Comparison of ENCODE assay signal across 8 cellular contexts in genomic region chr4:2412885-2413716, GRCh38. TPM values are rescaled to one million over a fixed set of nuclear protein-coding genes. Genes with fewer than 3 reads are reported as not detected.
DNase-seq lines count a peak whose midpoint lies in the region; ATAC-seq and TF ChIP-seq lines count a peak whose summit lies in the region.

No MANE protein-coding gene starts in this region.

- H3K4me3 ChIP-seq in testis: no peak overlapping the region

- no peaks in the 10 kb centered on the region for H3K27me3 ChIP-seq in testis

- in situ Hi-C loops in SK-MEL-5 (cut with HindIII; ENCODE audit: low pct_unique_long_range_greater_than_20kb, low sequenced_read_pairs): no loop called here

- H3K4me1 Mint-ChIP-seq in IgD-negative memory B cell (peaks cover 14 to 33% (median 25%) of the 10 kb centered on the region in 3 donors), osteocyte (ENCODE audit: unreplicated experiment) (peaks cover 31% of the 10 kb centered on the region)

- no peak for TF ChIP-seq POLR2A in testis (IDR thresholded peaks at IDR 0.05)

- H3K4me1 ChIP-seq in testis: peaks cover 25% of the 10 kb centered on the region

- H3K36me3 Mint-ChIP-seq in IgD-negative memory B cell (no peaks in the 10 kb centered on the region), osteocyte (ENCODE audit: unreplicated experiment) (no peaks in the 10 kb centered on the region)

- H3K27me3 Mint-ChIP-seq in IgD-negative memory B cell: peaks cover 39% of the 10 kb centered on the region
- H3K27me3 Mint-ChIP-seq in osteocyte (ENCODE audit: unreplicated experiment): peaks cover 34% of the 10 kb centered on the region

- H3K27ac Mint-ChIP-seq in IgD-negative memory B cell (peak overlapping the region; percentile 52 to 87 (median 79)), osteocyte (ENCODE audit: unreplicated experiment) (peak overlapping the region; percentile 91)

- WGBS in testis, 2 donors: 34 to 42% methylated on average over 7 to 30 of the region's 30 CpGs

- no peaks in the 10 kb centered on the region for H3K9me3 Mint-ChIP-seq in IgD-negative memory B cell
- H3K9me3 Mint-ChIP-seq in osteocyte (ENCODE audit: unreplicated experiment): no peaks in the 10 kb centered on the region

- H3K9me3 ChIP-seq in testis: no peaks in the 10 kb centered on the region

- peak; percentile 96 for DNase-seq in DMS53 treated with DMSO at 0.1 percent for 48 hours (lab: John Stamatoyannopoulos, UW; ENCODE audit: unreplicated experiment)
- DNase-seq in SK-MEL-5 (ENCODE audit: low read depth, low spot score): peak; percentile 93
- peak; percentile 65 for DNase-seq in activated naive CD4-positive, alpha-beta T cell treated with anti-CD3 and anti-CD28 coated beads, Interleukin-2, amount 50 U/mL, for 16 hours
- peak; percentile 98 for DNase-seq in glomerular visceral epithelial cell (ENCODE audit: extremely low spot score)
- DNase-seq in osteocyte (ENCODE audit: extremely low spot score, unreplicated experiment): peak; percentile 95
- peak; percentile 84 for DNase-seq in testis

- no peaks in the 10 kb centered on the region for H3K36me3 ChIP-seq in testis (ENCODE audit: low read depth, missing control alignments)

- TF ChIP-seq CTCF in osteocyte (IDR thresholded peaks at IDR 0.05): peak; percentile 63
- peak in 2 of 3 experiments; percentile 1 to 14 for TF ChIP-seq CTCF in testis (IDR thresholded peaks at IDR 0.05)

- H3K4me3 Mint-ChIP-seq in IgD-negative memory B cell (peak overlapping the region; percentile 75 to 87 (median 84)), osteocyte (ENCODE audit: unreplicated experiment) (peak overlapping the region; percentile 64)

- peak; percentile 40 for ATAC-seq in GM21526 (IDR thresholded peaks at IDR 0.05; ENCODE audit: low FRiP score, unreplicated experiment)

- intact Hi-C loops in testis (cut with DNase I; ENCODE audit: low total_unique reads): no loop called here

- H3K27ac ChIP-seq in testis: peak overlapping the region; percentile 13 to 44

RNA-seq across cellular contexts. Expression of gene ZFYVE28, which starts 5.3 kb away (rescaled TPM):
- polyA plus RNA-seq in IgD-negative memory B cell (1.0 TPM), testis (ENCODE audit: insufficient read depth, low read depth, low replicate concordance) (14.7 TPM)
- total RNA-seq in SK-MEL-5 (2014; rRNA removed; shearing (Covaris generic)): 2.6 and 3.1 TPM in 2 replicates
- 4.8 and 5.4 TPM in 2 replicates for polyA plus RNA-seq in SK-MEL-5 (2015; cell fraction: cytosol; rRNA removed)
- 12.1 and 24.1 TPM in 2 replicates for polyA plus RNA-seq in SK-MEL-5 (2015; cell fraction: nucleus; rRNA removed)
- total RNA-seq in osteocyte (3.3 and 3.4 TPM in 2 replicates), testis (10 to 100 TPM; 40.5 to 55.3 TPM)

RNA-seq across cellular contexts. Expression of gene CFAP99, which starts 5.7 kb away (rescaled TPM):
- polyA plus RNA-seq in IgD-negative memory B cell (not detected), testis (ENCODE audit: insufficient read depth, low read depth, low replicate concordance) (40.1 TPM)
- total RNA-seq in SK-MEL-5 (2014; rRNA removed; shearing (Covaris generic)): not detected in 2 replicates
- polyA plus RNA-seq in SK-MEL-5 (2015; cell fraction: cytosol; rRNA removed): not detected in 2 replicates
- polyA plus RNA-seq in SK-MEL-5 (2015; cell fraction: nucleus; rRNA removed): not detected in 2 replicates
- total RNA-seq in osteocyte (not detected in 2 replicates), testis (10 to 100 TPM; 30.5 to 41.2 TPM)

RNA-seq across cellular contexts. Expression of gene RNF4, which starts 55.8 kb away (rescaled TPM):
- polyA plus RNA-seq in IgD-negative memory B cell (94.0 TPM), testis (ENCODE audit: insufficient read depth, low read depth, low replicate concordance) (69.8 TPM)
- 45.0 and 50.1 TPM in 2 replicates for total RNA-seq in SK-MEL-5 (2014; rRNA removed; shearing (Covaris generic))
- polyA plus RNA-seq in SK-MEL-5 (2015; cell fraction: cytosol; rRNA removed): 63.5 and 72.5 TPM in 2 replicates
- 41.3 and 46.1 TPM in 2 replicates for polyA plus RNA-seq in SK-MEL-5 (2015; cell fraction: nucleus; rRNA removed)
- total RNA-seq in osteocyte (57.6 and 63.4 TPM in 2 replicates), testis (10 to 100 TPM; 61.3 to 68.3 TPM)

Comparison
In these comparisons a context has a peak if more than half of its experiments do, and no peak if none do; other contexts are left out.
1. RNA of gene CFAP99, which starts 5.7 kb away (total RNA-seq): 30.5 to 41.2 TPM in testis; not detected in SK-MEL-5 and not detected in osteocyte; every median in the first group is over 10 times any median in the second.
2. Peak in every context shown above with its lines, with median percentiles within 50 percentile points of each other: DNase-seq.